In the genomic region with DNA sequence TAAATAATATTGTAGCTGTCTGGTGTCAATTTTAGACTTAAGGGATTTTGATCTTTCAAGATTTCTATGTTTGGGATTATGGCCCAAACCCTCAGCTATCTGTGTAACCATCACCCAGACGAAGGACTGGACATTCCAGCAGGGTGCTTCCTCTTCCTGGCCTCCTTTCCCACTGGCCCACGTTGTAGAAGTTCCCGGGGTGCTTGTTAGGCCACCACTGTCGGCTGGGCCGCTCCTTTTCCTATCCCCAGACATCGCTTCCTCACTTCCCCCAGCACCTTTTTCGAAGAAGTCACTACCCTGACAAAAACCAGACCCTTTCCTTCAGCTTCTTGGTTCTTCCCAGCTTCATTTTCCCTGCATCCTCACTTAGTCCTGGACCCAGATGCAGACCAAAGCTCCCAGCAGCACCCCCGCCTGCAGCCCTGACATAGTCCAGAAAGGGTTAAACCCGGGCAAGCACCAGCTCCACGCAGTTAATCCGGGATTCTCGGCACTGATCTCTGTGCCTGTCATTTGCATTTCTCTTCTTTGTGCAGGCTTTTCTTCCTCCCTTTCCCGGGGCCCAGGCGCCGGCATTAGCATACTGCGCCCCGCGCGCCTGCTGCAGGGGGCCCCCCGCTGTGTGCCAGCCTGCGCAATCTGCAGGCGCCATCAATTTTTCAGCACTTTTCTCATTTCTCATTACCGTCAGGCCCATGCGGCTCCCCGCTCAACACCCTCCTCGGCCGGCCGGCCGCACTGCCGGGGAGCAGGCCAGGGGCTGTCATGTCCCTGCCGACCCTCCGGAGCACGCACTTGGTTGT, we compare ENCODE assay signal across 12 cellular contexts.
A peak's percentile ranks its signal among the peaks of the same experiment; 100 is the strongest.
DNase-seq lines count a peak whose midpoint lies in the region; ATAC-seq, FAIRE-seq and TF ChIP-seq lines count a peak whose summit lies in the region.
"Had no signal": no experiment of that assay in that cellular context is flagged by ENCODE, and none has a peak within 500 bp of the region (broad histone marks: within the 10 kb centered on the region; RNA-seq: fewer than 3 reads in every experiment).

No MANE protein-coding gene starts in this region.

- POLR2A ChIA-PET in HepG2 (lab: Yijun Ruan, JAX) = no interaction called here

- H3K79me2 ChIP-seq in HepG2 (ENCODE audit: insufficient read depth, low read length) = no peaks in the 10 kb centered on the region

- H3K4me1 ChIP-seq in HepG2 (ENCODE audit: insufficient read depth, low read length) (no peaks in the 10 kb centered on the region), right lobe of liver (no peaks in the 10 kb centered on the region), mesodermal cell (ENCODE audit: control insufficient read depth, insufficient read depth, low read length, poor library complexity, severe bottlenecking) (peaks cover 16% of the 10 kb centered on the region)
- H3K4me1 ChIP-seq: adrenal gland had no signal

- TF ChIP-seq POLR2A in HepG2 (IDR thresholded peaks at IDR 0.05; ENCODE audit: insufficient read depth in 1 of 2, low read depth in 2 of 2, low read length in 2 of 2) = no peak
- TF ChIP-seq POLR2A in right lobe of liver (IDR thresholded peaks at IDR 0.05) = no peak

- no peak overlapping the region for H3K9ac ChIP-seq in HepG2 (ENCODE audit: insufficient read depth, low read depth, low read length)

- intact Hi-C loops in HepG2 (cut with micrococcal nuclease; ENCODE audit: unreplicated experiment) = no loop called here
- intact Hi-C loops in right lobe of liver (cut with DNase I) = no loop called here

- H3K27ac ChIP-seq in HepG2 (ENCODE audit: extremely low read length, insufficient read depth, low read length) (no peak overlapping the region), right lobe of liver (no peak overlapping the region), coronary artery (no peak overlapping the region), mesodermal cell (ENCODE audit: low read depth, low read length, severe bottlenecking) (peak overlapping the region; percentile 45)
- H3K27ac ChIP-seq: adrenal gland had no signal

- no peaks in the 10 kb centered on the region for H4K20me1 ChIP-seq in HepG2 (ENCODE audit: insufficient read depth, low read length)

- no TSS peak for BruUV-seq in HepG2 (replicated peaks; lab: Mats Ljungman, UMichigan)

- H3K9me3 ChIP-seq in HepG2 (ENCODE audit: low read length) (no peaks in the 10 kb centered on the region), right lobe of liver (no peaks in the 10 kb centered on the region), mesodermal cell (ENCODE audit: control insufficient read depth, low read length) (no peaks in the 10 kb centered on the region)
- H3K9me3 ChIP-seq: adrenal gland, MG63 had no signal

- TF ChIP-seq CTCF in HepG2 (CRISPR knock-in tag; IDR thresholded peaks at IDR 0.05) (no peak), right lobe of liver (IDR thresholded peaks at IDR 0.05) (no peak), coronary artery (IDR thresholded peaks at IDR 0.05) (no peak)

- H3K4me2 ChIP-seq in HepG2 (ENCODE audit: low read depth, low read length) = no peak overlapping the region

- WGBS in HepG2 (ENCODE audit: low lambda C conversion rate) = 46% methylated on average over 33 of the region's 33 CpGs
- WGBS in right lobe of liver (ENCODE audit: insufficient coverage, low coverage, low lambda C conversion rate, missing lambda C conversion rate) = 18% methylated on average over 32 of the region's 33 CpGs
- WGBS in mesodermal cell (ENCODE audit: insufficient coverage in 2 of 2), 2 experiments = 11 to 13% methylated on average over 27 to 32 of the region's 33 CpGs

- TF ChIP-seq EP300 in HepG2 (IDR thresholded peaks at IDR 0.05; ENCODE audit: low read depth in 2 of 2, low read length in 2 of 2) (no peak), HepG2 (CRISPR knock-in tag; IDR thresholded peaks at IDR 0.05; ENCODE audit: borderline replicate concordance) (no peak)

- FAIRE-seq in HepG2 (lab: Jason Lieb, UNC) = no peak

- CTCF ChIA-PET in HepG2 (lab: Yijun Ruan, JAX; ENCODE audit: low intra/inter-chr PET ratio, low total read pairs) = no interaction called here

- H3K36me3 ChIP-seq in HepG2 (replicated peaks in 1 of 2; ENCODE audit: control insufficient read depth in 1 of 2, insufficient read depth in 2 of 2, low read length in 2 of 2) (no peaks in the 10 kb centered on the region), right lobe of liver (no peaks in the 10 kb centered on the region), mesodermal cell (ENCODE audit: control insufficient read depth, insufficient read depth, low read length) (no peaks in the 10 kb centered on the region)
- H3K36me3 ChIP-seq: adrenal gland, MG63 had no signal

- H2AFZ ChIP-seq in HepG2 (ENCODE audit: low read length) = no peak overlapping the region

- ATAC-seq in HepG2 (no peak), right lobe of liver (no peak), HG02885 (IDR thresholded peaks at IDR 0.05; ENCODE audit: poor library complexity, unreplicated experiment) (no peak)

- no peak for DNase-seq in HepG2 (ENCODE audit: low spot score)
- no peak for DNase-seq in right lobe of liver
- no peak for DNase-seq in coronary artery (ENCODE audit: low spot score)
- no peak for DNase-seq in A172 (ENCODE audit: low spot score)
- no peak for DNase-seq in kidney tubule cell (ENCODE audit: low spot score)
- DNase-seq in NCI-H510A (lab: John Stamatoyannopoulos, UW) = no peak
- DNase-seq: activated CD4-positive, alpha-beta memory T cell treated with anti-CD3 and anti-CD28 coated beads for 36 hours; adrenal gland; MG63; SHP77 had no signal

- H3K4me3 ChIP-seq in HepG2 (replicated peaks in 1 of 3; ENCODE audit: insufficient read depth in 1 of 3, low read depth in 2 of 3, low read length in 3 of 3) (no peak overlapping the region), right lobe of liver (no peak overlapping the region), coronary artery (peak overlapping the region; percentile 42), mesodermal cell (ENCODE audit: extremely low read depth, insufficient read depth, low read length, poor library complexity, severe bottlenecking) (peak overlapping the region; percentile 14)
- H3K4me3 ChIP-seq: adrenal gland, MG63 had no signal

- in situ Hi-C loops in HepG2 (cut with HindIII; ENCODE audit: extremely low pct_ligation_motif_present, low pct_unique_long_range_greater_than_20kb) = no loop called here

- H3K27me3 ChIP-seq in HepG2 (ENCODE audit: control insufficient read depth in 1 of 2, insufficient read depth in 2 of 2, low read length in 2 of 2) (peaks cover 0 to 33% of the 10 kb centered on the region in 2 experiments; a peak in 2 of 5 replicates), right lobe of liver (no peaks in the 10 kb centered on the region)
- H3K27me3 ChIP-seq: MG63 had no signal

- no peak for TF ChIP-seq RAD21 in HepG2 (CRISPR knock-in tag; IDR thresholded peaks at IDR 0.05)

TF ChIP-seq in HepG2, 621 proteins besides CTCF, POLR2A, EP300 and RAD21:
- no peak for TF ChIP-seq KDM4B (CRISPR knock-in tag; IDR thresholded peaks at IDR 0.05)
- peak; percentile 20; the same call in 1 of the 2 replicates for TF ChIP-seq ZNF652 (CRISPR knock-in tag; IDR thresholded peaks at IDR 0.05; ENCODE audit: borderline replicate concordance, low read depth)

Comparison
In these comparisons a context has a peak if more than half of its experiments do, and no peak if none do; other contexts are left out.
1. H3K4me3 ChIP-seq: peak in coronary artery (single experiment) and mesodermal cell (single experiment); none in HepG2 (0 of 3) and right lobe of liver (0 of 3).